ENCODE assay signal across 1 cellular context in the genomic region with DNA sequence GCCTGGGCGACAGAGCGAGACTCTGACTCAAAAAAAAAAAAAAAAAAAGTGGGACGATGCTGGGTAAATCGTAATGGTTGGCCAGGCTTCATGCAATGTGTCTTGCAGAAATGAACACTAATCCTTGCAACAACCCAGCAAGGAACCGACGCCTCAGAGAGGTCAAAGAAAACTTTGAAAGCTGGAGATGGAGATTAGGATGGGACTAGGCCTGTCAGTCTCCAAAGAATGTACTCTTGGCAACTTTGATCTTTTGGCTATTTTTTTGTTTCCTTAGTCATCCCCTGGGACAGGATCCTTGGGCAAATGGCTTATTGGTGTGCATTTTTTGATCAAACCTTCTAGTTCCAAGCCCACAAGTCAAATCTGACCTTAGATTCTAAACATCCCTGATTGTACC.
TF ChIP-seq lines count a peak whose summit lies in the region.

No MANE protein-coding gene starts in this region.

TF ChIP-seq in IMR-90, 13 proteins besides CTCF, POLR2A, EP300 and RAD21:
- TF ChIP-seq MXI1 (IDR thresholded peaks at IDR 0.05; ENCODE audit: borderline replicate concordance, low read depth, low read length) (no peak), CEBPB (IDR thresholded peaks at IDR 0.05; ENCODE audit: low read depth, low read length) (no peak), MAFK (IDR thresholded peaks at IDR 0.05; ENCODE audit: low read depth, low read length) (no peak), RFX5 (IDR thresholded peaks at IDR 0.05; ENCODE audit: low read depth, low read length) (no peak), MAZ (IDR thresholded peaks at IDR 0.05; ENCODE audit: borderline replicate concordance, low read depth, low read length) (no peak), CHD1 (IDR thresholded peaks at IDR 0.05; ENCODE audit: low read depth, low read length) (no peak), FOS (IDR thresholded peaks at IDR 0.05; ENCODE audit: low read depth, low read length) (no peak), NFE2L2 (IDR thresholded peaks at IDR 0.05; ENCODE audit: low read depth, low read length) (no peak), RCOR1 (IDR thresholded peaks at IDR 0.05; ENCODE audit: insufficient replicate concordance, low read length) (no peak), BHLHE40 (IDR thresholded peaks at IDR 0.05; ENCODE audit: low read depth, low read length) (no peak), SMC3 (IDR thresholded peaks at IDR 0.05; ENCODE audit: low read depth, low read length) (no peak)
- TF ChIP-seq, protein P1, sequence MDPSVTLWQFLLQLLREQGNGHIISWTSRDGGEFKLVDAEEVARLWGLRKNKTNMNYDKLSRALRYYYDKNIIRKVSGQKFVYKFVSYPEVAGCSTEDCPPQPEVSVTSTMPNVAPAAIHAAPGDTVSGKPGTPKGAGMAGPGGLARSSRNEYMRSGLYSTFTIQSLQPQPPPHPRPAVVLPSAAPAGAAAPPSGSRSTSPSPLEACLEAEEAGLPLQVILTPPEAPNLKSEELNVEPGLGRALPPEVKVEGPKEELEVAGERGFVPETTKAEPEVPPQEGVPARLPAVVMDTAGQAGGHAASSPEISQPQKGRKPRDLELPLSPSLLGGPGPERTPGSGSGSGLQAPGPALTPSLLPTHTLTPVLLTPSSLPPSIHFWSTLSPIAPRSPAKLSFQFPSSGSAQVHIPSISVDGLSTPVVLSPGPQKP (IDR thresholded peaks at IDR 0.05; ENCODE audit: borderline replicate concordance, low read depth, low read length), result no peak
- TF ChIP-seq, protein P2, sequence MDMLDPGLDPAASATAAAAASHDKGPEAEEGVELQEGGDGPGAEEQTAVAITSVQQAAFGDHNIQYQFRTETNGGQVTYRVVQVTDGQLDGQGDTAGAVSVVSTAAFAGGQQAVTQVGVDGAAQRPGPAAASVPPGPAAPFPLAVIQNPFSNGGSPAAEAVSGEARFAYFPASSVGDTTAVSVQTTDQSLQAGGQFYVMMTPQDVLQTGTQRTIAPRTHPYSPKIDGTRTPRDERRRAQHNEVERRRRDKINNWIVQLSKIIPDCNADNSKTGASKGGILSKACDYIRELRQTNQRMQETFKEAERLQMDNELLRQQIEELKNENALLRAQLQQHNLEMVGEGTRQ (IDR thresholded peaks at IDR 0.05; ENCODE audit: low read depth, low read length), result no peak
TF ChIP-seq in IMR-90: peak in this region for 0.
